ENCODE assay signal across 11 cellular contexts in the genomic region with DNA sequence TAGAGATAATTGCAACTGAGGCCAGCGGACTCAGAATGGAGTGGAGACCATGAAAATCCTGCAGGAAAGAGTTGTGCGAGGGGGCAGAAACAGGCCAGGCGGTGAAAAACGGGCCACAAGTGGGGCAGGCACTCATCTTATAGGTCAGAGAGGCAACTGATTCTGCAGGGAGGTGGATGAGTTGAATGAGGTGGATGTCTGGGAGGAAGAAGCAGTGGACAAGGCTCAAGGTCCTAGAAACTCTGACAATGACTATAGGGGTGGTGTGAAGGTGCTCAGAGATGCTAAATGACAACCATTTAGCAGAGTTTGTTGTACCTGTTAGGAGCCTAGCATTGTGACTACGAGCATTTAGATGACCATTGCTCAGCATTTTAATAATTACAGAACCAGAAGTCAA. TPM values are rescaled to one million over a fixed set of nuclear protein-coding genes. Genes with fewer than 3 reads are reported as not detected.
"Had no signal": no experiment of that assay in that cellular context is flagged by ENCODE, and none has a peak within 500 bp of the region (broad histone marks: within the 10 kb centered on the region; RNA-seq: fewer than 3 reads in every experiment).

No MANE protein-coding gene starts in this region.

- H3K4me1 ChIP-seq: HAP-1 had no signal

- H3K4me3 ChIP-seq: GM23248, GM23338, HAP-1 had no signal

- H3K4me1 Mint-ChIP-seq: GM23338, H9 had no signal

- H3K9me3 ChIP-seq: HAP-1 had no signal

- H3K9me3 Mint-ChIP-seq: HFFc6 had no signal

- H3K36me3 ChIP-seq: HAP-1 had no signal

- DNase-seq: GM23248, GOT3, H7, H9, HCEC 1CT, HFFc6 had no signal

- ATAC-seq: GM23338, HCT116 had no signal

- H3K27ac ChIP-seq: GM23248 had no signal

- H3K4me3 Mint-ChIP-seq: GM23338, H9, HFFc6 had no signal

- H3K27ac Mint-ChIP-seq: GM23338, HFFc6 had no signal

RNA-seq across cellular contexts. Expression of a gene that starts 33.6 kb away (rescaled TPM):
- total RNA-seq: GM23248, GM23338, H1, H4, H7, H9, HFFc6 had no signal
- polyA plus RNA-seq: GM23248, GM23338, H1 had no signal
